Comparison of ENCODE assay signal across 8 cellular contexts in the genomic region with DNA sequence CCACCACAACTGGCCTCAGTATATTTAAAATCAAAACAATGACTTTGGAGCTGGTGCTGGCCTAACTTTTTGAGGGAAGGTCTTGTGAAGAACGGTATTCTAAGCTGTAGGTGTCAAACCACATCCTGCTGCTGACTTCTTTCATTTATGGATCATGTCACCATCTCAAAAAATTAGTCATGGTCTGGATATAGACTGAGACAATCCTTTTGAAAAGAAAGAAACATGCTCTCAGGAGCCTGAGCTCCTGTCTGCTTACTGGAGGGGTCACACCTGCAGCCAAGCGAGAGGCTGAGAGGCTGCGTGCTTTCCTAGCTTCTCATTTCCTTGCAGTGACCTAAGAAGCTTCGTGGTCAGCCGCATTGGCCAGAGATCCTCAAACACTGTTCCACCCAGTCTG. TPM values are rescaled to one million over a fixed set of nuclear protein-coding genes. Genes with fewer than 3 reads are reported as not detected.
DNase-seq lines count a peak whose midpoint lies in the region; ATAC-seq lines count a peak whose summit lies in the region.

No MANE protein-coding gene starts in this region.

- peak overlapping the region; percentile 62 to 93 for H3K27ac Mint-ChIP-seq in activated naive CD4-positive, alpha-beta T cell treated with anti-CD3 and anti-CD28 coated beads, Interleukin-2, amount 50 U/mL, for 72 hours
- H3K27ac Mint-ChIP-seq in stimulated activated naive CD8-positive, alpha-beta T cell treated with anti-CD3 and anti-CD28 coated beads, Interleukin-15, Interleukin-2, amounts not matched to agents 100 ng/mL and 50 ng/mL, for 24 hours: peak overlapping the region; percentile 88

- no peaks in the 10 kb centered on the region for H3K36me3 ChIP-seq in MG63

- no peaks in the 10 kb centered on the region for H3K9me3 ChIP-seq in MG63

- peaks cover 0 to 35% of the 10 kb centered on the region in 2 donors for H3K36me3 Mint-ChIP-seq in activated naive CD4-positive, alpha-beta T cell treated with anti-CD3 and anti-CD28 coated beads, Interleukin-2, amount 50 U/mL, for 72 hours
- no peaks in the 10 kb centered on the region for H3K36me3 Mint-ChIP-seq in stimulated activated naive CD8-positive, alpha-beta T cell treated with anti-CD3 and anti-CD28 coated beads, Interleukin-15, Interleukin-2, amounts not matched to agents 100 ng/mL and 50 ng/mL, for 24 hours (ENCODE audit: low read depth)

- peaks cover 26% of the 10 kb centered on the region for H3K4me1 Mint-ChIP-seq in stimulated activated naive CD8-positive, alpha-beta T cell treated with anti-CD3 and anti-CD28 coated beads, Interleukin-15, Interleukin-2, amounts not matched to agents 100 ng/mL and 50 ng/mL, for 24 hours (ENCODE audit: low read depth)

- DNase-seq in activated naive CD4-positive, alpha-beta T cell treated with Interleukin-2 at 50 U/mL for 16 hours: peak; percentile 32
- DNase-seq in activated naive CD4-positive, alpha-beta T cell (lab: John Stamatoyannopoulos, UW): no peak
- peak; percentile 53 to 76 for DNase-seq in activated naive CD4-positive, alpha-beta T cell treated with anti-CD3 and anti-CD28 coated beads, Interleukin-2, amount 50 U/mL, for 72 hours (ENCODE audit: low spot score in 2 of 2)
- DNase-seq in SHP77 (lab: John Stamatoyannopoulos, UW): no peak
- DNase-seq in MG63: no peak
- DNase-seq in COLO829 (ENCODE audit: low spot score): no peak

- no peak overlapping the region for H3K4me3 ChIP-seq in MG63

- H3K27me3 ChIP-seq in MG63: no peaks in the 10 kb centered on the region

- peaks cover 9% of the 10 kb centered on the region for H3K27me3 Mint-ChIP-seq in stimulated activated naive CD8-positive, alpha-beta T cell treated with anti-CD3 and anti-CD28 coated beads, Interleukin-15, Interleukin-2, amounts not matched to agents 100 ng/mL and 50 ng/mL, for 24 hours

- peak overlapping the region; percentile 54 for H3K4me3 Mint-ChIP-seq in stimulated activated naive CD8-positive, alpha-beta T cell treated with anti-CD3 and anti-CD28 coated beads, Interleukin-15, Interleukin-2, amounts not matched to agents 100 ng/mL and 50 ng/mL, for 24 hours

- H3K9me3 Mint-ChIP-seq in activated naive CD4-positive, alpha-beta T cell treated with anti-CD3 and anti-CD28 coated beads, Interleukin-2, amount 50 U/mL, for 72 hours: peaks cover 0 to 11% of the 10 kb centered on the region in 2 donors
- no peaks in the 10 kb centered on the region for H3K9me3 Mint-ChIP-seq in stimulated activated naive CD8-positive, alpha-beta T cell treated with anti-CD3 and anti-CD28 coated beads, Interleukin-15, Interleukin-2, amounts not matched to agents 100 ng/mL and 50 ng/mL, for 24 hours

- peak; percentile 74 for ATAC-seq in HG03439 (IDR thresholded peaks at IDR 0.05; ENCODE audit: unreplicated experiment)
- ATAC-seq in activated naive CD4-positive, alpha-beta T cell treated with anti-CD3 and anti-CD28 coated beads, Interleukin-2, amount 50 U/mL, for 72 hours: peak; percentile 95 to 99

RNA-seq across cellular contexts. Expression of a gene that starts 55.2 kb away (rescaled TPM):
- 10 to 100 TPM in 1 of 2 donors, 1 to 10 TPM in 1; 2.5 to 12.5 TPM for total RNA-seq in activated naive CD4-positive, alpha-beta T cell treated with anti-CD3 and anti-CD28 coated beads, Interleukin-2, amount 50 U/mL, for 72 hours
- total RNA-seq in MG63 (2014; rRNA removed; shearing (Covaris generic); ENCODE audit: low replicate concordance): 2.9 and 4.9 TPM in 2 replicates

Comparison
In these comparisons a context has a peak if more than half of its experiments do, and no peak if none do; other contexts are left out.
1. DNase-seq: peak in activated naive CD4-positive, alpha-beta T cell treated with Interleukin-2 at 50 U/mL for 16 hours (single experiment) and activated naive CD4-positive, alpha-beta T cell treated with anti-CD3 and anti-CD28 coated beads, Interleukin-2, amount 50 U/mL, for 72 hours (2 of 2); none in activated naive CD4-positive, alpha-beta T cell (0 of 4), SHP77 (0 of 2), MG63 (single experiment) and COLO829 (single experiment).